9 cellular contexts compared by ENCODE assay signal in the genomic region with DNA sequence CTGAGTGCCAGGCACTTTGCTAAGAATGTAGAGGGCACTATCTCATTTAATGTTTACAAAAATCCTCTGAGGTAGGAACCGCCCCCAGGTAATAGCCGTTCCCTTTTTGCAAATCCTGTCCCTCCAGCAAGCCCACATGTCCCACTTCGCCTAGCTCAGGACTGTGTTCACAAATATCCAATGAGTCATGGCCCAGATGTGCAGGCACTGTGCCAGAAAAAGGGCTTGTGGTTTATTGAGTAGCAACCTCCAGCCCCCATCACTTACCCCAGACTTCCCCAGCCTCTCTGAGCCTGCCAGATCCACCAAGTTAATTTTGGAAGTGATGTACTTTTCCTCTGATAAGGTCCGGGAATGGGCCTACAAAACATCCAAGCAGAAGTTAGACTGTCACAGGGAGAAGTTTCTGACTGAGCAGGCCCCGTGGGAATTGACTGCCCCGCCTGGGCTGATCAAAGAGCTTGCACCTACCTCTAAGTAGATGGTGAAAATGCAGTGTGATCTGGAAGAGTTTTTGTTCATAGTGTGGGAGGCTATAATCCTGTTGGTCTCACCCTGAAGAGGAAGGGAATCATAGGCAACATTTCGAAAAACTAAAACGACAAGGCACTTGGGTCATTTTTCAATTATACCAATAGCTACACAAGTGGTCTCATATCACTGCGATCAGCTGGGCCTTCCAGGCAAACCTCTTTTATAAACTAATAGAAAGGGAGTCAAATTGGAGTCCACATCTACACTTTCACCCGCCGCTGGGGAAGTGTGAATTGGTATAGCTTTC. TPM values are rescaled to one million over a fixed set of nuclear protein-coding genes. Genes with fewer than 3 reads are reported as not detected.
DNase-seq lines count a peak whose midpoint lies in the region; ATAC-seq and TF ChIP-seq lines count a peak whose summit lies in the region.
"Had no signal": no experiment of that assay in that cellular context is flagged by ENCODE, and none has a peak within 500 bp of the region (broad histone marks: within the 10 kb centered on the region; RNA-seq: fewer than 3 reads in every experiment).

No MANE protein-coding gene starts in this region.

- ATAC-seq in activated T-cell treated with anti-CD3 and anti-CD28 coated beads, Interleukin-2, amount 50 U/mL, for 72 hours (replicated peaks in 1 of 2) = peak; percentile 63 to 70
- peak; percentile 94 to 97 (median 96) for ATAC-seq in heart left ventricle

- H3K4me1 Mint-ChIP-seq in activated CD4-positive, alpha-beta memory T cell treated with anti-CD3 and anti-CD28 coated beads for 36 hours (ENCODE audit: low read depth) = peaks cover 6% of the 10 kb centered on the region
- peaks cover 5% of the 10 kb centered on the region for H3K4me1 Mint-ChIP-seq in activated CD4-positive, alpha-beta memory T cell treated with anti-CD3 and anti-CD28 coated beads, Interleukin-2, amount 10 ng/mL, durations not matched to agents 7 days and 5 days
- H3K4me1 Mint-ChIP-seq in activated T-cell treated with anti-CD3 and anti-CD28 coated beads, Interleukin-2, amount 50 U/mL, for 72 hours (ENCODE audit: low read depth) = peaks cover 6% of the 10 kb centered on the region

- POLR2A ChIA-PET in activated CD4-positive, alpha-beta memory T cell treated with anti-CD3 and anti-CD28 coated beads for 36 hours (lab: Charles Lee) = interaction anchor here (0.7 kb wide), 1 partner anchor 724 kb away, joined by 3 read pairs; no protein-coding TSS in a partner anchor
- POLR2A ChIA-PET in activated CD4-positive, alpha-beta memory T cell treated with anti-CD3 and anti-CD28 coated beads, Interleukin-2, amount 10 ng/mL, durations not matched to agents 7 days and 5 days (lab: Charles Lee) = no interaction called here

- H3K27me3 Mint-ChIP-seq in activated CD4-positive, alpha-beta memory T cell treated with anti-CD3 and anti-CD28 coated beads for 36 hours = no peaks in the 10 kb centered on the region
- H3K27me3 Mint-ChIP-seq in activated CD4-positive, alpha-beta memory T cell treated with anti-CD3 and anti-CD28 coated beads, Interleukin-2, amount 10 ng/mL, durations not matched to agents 7 days and 5 days = no peaks in the 10 kb centered on the region
- no peaks in the 10 kb centered on the region for H3K27me3 Mint-ChIP-seq in activated T-cell treated with anti-CD3 and anti-CD28 coated beads, Interleukin-2, amount 50 U/mL, for 72 hours (ENCODE audit: low read depth)
- H3K27me3 Mint-ChIP-seq: activated naive CD4-positive, alpha-beta T cell treated with anti-CD3 and anti-CD28 coated beads, Interleukin-2, amount 50 U/mL, for 24 hours had no signal

- H3K36me3 ChIP-seq in heart left ventricle = peaks cover 0 to 4% (median 0%) of the 10 kb centered on the region in 9 donors

- no peak overlapping the region for H3K4me3 ChIP-seq in NB4 (ENCODE audit: low read depth, low read length)
- no peak overlapping the region for H3K4me3 ChIP-seq in heart left ventricle

- peaks cover 0 to 29% (median 11%) of the 10 kb centered on the region in 12 donors for H3K4me1 ChIP-seq in heart left ventricle

- WGBS in heart left ventricle, 4 donors = 38 to 46% (median 43%) methylated on average over 11 of the region's 11 CpGs

- no peak overlapping the region for H3K27ac Mint-ChIP-seq in activated CD4-positive, alpha-beta memory T cell treated with anti-CD3 and anti-CD28 coated beads for 36 hours
- no peak overlapping the region for H3K27ac Mint-ChIP-seq in activated CD4-positive, alpha-beta memory T cell treated with anti-CD3 and anti-CD28 coated beads, Interleukin-2, amount 10 ng/mL, durations not matched to agents 7 days and 5 days
- H3K27ac Mint-ChIP-seq in activated T-cell treated with anti-CD3 and anti-CD28 coated beads, Interleukin-2, amount 50 U/mL, for 72 hours = no peak overlapping the region
- H3K27ac Mint-ChIP-seq: activated naive CD4-positive, alpha-beta T cell treated with anti-CD3 and anti-CD28 coated beads, Interleukin-2, amount 50 U/mL, for 24 hours had no signal

- H3K27me3 ChIP-seq in heart left ventricle = no peaks in the 10 kb centered on the region

- no peak overlapping the region for H3K4me3 Mint-ChIP-seq in activated CD4-positive, alpha-beta memory T cell treated with anti-CD3 and anti-CD28 coated beads for 36 hours
- no peak overlapping the region for H3K4me3 Mint-ChIP-seq in activated CD4-positive, alpha-beta memory T cell treated with anti-CD3 and anti-CD28 coated beads, Interleukin-2, amount 10 ng/mL, durations not matched to agents 7 days and 5 days
- H3K4me3 Mint-ChIP-seq in activated T-cell treated with anti-CD3 and anti-CD28 coated beads, Interleukin-2, amount 50 U/mL, for 72 hours = no peak overlapping the region
- H3K4me3 Mint-ChIP-seq: activated naive CD4-positive, alpha-beta T cell treated with anti-CD3 and anti-CD28 coated beads, Interleukin-2, amount 50 U/mL, for 24 hours had no signal

- TF ChIP-seq POLR2A in NB4 (IDR thresholded peaks at IDR 0.05; ENCODE audit: extremely low read depth, insufficient read length) (no peak), heart left ventricle (IDR thresholded peaks at IDR 0.05) (no peak)

- CTCF ChIA-PET in activated CD4-positive, alpha-beta memory T cell treated with anti-CD3 and anti-CD28 coated beads for 36 hours (lab: Charles Lee) = interaction anchor here (0.8 kb wide), 1 partner anchor 57 kb away, joined by 4 read pairs; no protein-coding TSS in a partner anchor
- CTCF ChIA-PET in activated CD4-positive, alpha-beta memory T cell treated with anti-CD3 and anti-CD28 coated beads, Interleukin-2, amount 10 ng/mL, durations not matched to agents 7 days and 5 days (lab: Charles Lee) = interaction anchor here (0.6 kb wide), 1 partner anchor 352 kb away, joined by 3 read pairs; no protein-coding TSS in a partner anchor

- TF ChIP-seq CTCF in NB4 (IDR thresholded peaks at IDR 0.05; ENCODE audit: low read depth, low read length) = no peak
- TF ChIP-seq CTCF in heart left ventricle (IDR thresholded peaks at IDR 0.05) = no peak

- no peaks in the 10 kb centered on the region for H3K9me3 Mint-ChIP-seq in activated CD4-positive, alpha-beta memory T cell treated with anti-CD3 and anti-CD28 coated beads for 36 hours
- no peaks in the 10 kb centered on the region for H3K9me3 Mint-ChIP-seq in activated CD4-positive, alpha-beta memory T cell treated with anti-CD3 and anti-CD28 coated beads, Interleukin-2, amount 10 ng/mL, durations not matched to agents 7 days and 5 days
- H3K9me3 Mint-ChIP-seq in activated T-cell treated with anti-CD3 and anti-CD28 coated beads, Interleukin-2, amount 50 U/mL, for 72 hours = no peaks in the 10 kb centered on the region
- H3K9me3 Mint-ChIP-seq: activated naive CD4-positive, alpha-beta T cell treated with anti-CD3 and anti-CD28 coated beads, Interleukin-2, amount 50 U/mL, for 24 hours had no signal

- DNase-seq in activated CD4-positive, alpha-beta memory T cell treated with anti-CD3 and anti-CD28 coated beads for 36 hours = peak; percentile 53
- DNase-seq in activated CD4-positive, alpha-beta memory T cell treated with anti-CD3 and anti-CD28 coated beads, Interleukin-2, amount 10 ng/mL, durations not matched to agents 7 days and 5 days = no peak
- DNase-seq in NB4 (ENCODE audit: low read depth) (peak; percentile 96), heart left ventricle (peak; percentile 90 to 96 (median 94)), NCI-H1694 (lab: John Stamatoyannopoulos, UW) (no peak), retina (no peak)
- peak; percentile 34 to 53 for DNase-seq in activated T-cell treated with anti-CD3 and anti-CD28 coated beads, Interleukin-2, amount 50 U/mL, for 72 hours
- DNase-seq in stimulated activated CD4-positive, alpha-beta T cell treated with anti-CD3 and anti-CD28 coated beads, Interleukin-12 subunit alpha, Interleukin-12 subunit beta, amount 100 ng/mL, for 48 hours (ENCODE audit: low read depth in 2 of 3, low spot score in 1 of 3) = peak; percentile 23 to 32 (median 28)

- H3K36me3 Mint-ChIP-seq in activated CD4-positive, alpha-beta memory T cell treated with anti-CD3 and anti-CD28 coated beads for 36 hours = no peaks in the 10 kb centered on the region
- no peaks in the 10 kb centered on the region for H3K36me3 Mint-ChIP-seq in activated CD4-positive, alpha-beta memory T cell treated with anti-CD3 and anti-CD28 coated beads, Interleukin-2, amount 10 ng/mL, durations not matched to agents 7 days and 5 days (ENCODE audit: low read depth)
- no peaks in the 10 kb centered on the region for H3K36me3 Mint-ChIP-seq in activated T-cell treated with anti-CD3 and anti-CD28 coated beads, Interleukin-2, amount 50 U/mL, for 72 hours (ENCODE audit: insufficient read depth in 2 of 2)
- H3K36me3 Mint-ChIP-seq: activated naive CD4-positive, alpha-beta T cell treated with anti-CD3 and anti-CD28 coated beads, Interleukin-2, amount 50 U/mL, for 24 hours had no signal

- H3K27ac ChIP-seq in heart left ventricle = peak overlapping the region; percentile 37 to 84 (median 65)

- intact Hi-C loops in activated CD4-positive, alpha-beta memory T cell treated with anti-CD3 and anti-CD28 coated beads for 36 hours (cut with micrococcal nuclease) = no loop called here
- intact Hi-C loops in heart left ventricle (cut with DNase I) = loop anchor here in 1 of 10 donors (10.0 kb wide), 1 partner anchor 102 kb away; the partner anchor contains the start of gene SETD2

- no peaks in the 10 kb centered on the region for H3K9me3 ChIP-seq in heart left ventricle

RNA-seq across cellular contexts. Expression of gene KIF9, which starts 15.7 kb away (rescaled TPM):
- 1 to 10 TPM; 3.3 to 4.9 TPM for total RNA-seq in activated CD4-positive, alpha-beta memory T cell treated with anti-CD3 and anti-CD28 coated beads for 36 hours
- total RNA-seq in activated CD4-positive, alpha-beta memory T cell treated with anti-CD3 and anti-CD28 coated beads, Interleukin-2, amount 10 ng/mL, durations not matched to agents 7 days and 5 days = 1 to 10 TPM; 3.1 to 3.4 TPM
- total RNA-seq in activated T-cell treated with anti-CD3 and anti-CD28 coated beads, Interleukin-2, amount 50 U/mL, for 72 hours = 1 to 10 TPM; 3.2 to 4.0 TPM
- total RNA-seq in heart left ventricle = 10 to 100 TPM in 3 of 9 donors, 1 to 10 TPM in 6; 5.2 to 13.0 (median 8.6) TPM
- polyA plus RNA-seq in heart left ventricle = 10 to 100 TPM in 1 of 2 donors, 1 to 10 TPM in 1; 8.7 to 19.2 TPM

RNA-seq across cellular contexts. Expression of gene KLHL18, which starts 15.8 kb away (rescaled TPM):
- total RNA-seq in activated CD4-positive, alpha-beta memory T cell treated with anti-CD3 and anti-CD28 coated beads for 36 hours = 10 to 100 TPM; 21.2 to 23.7 TPM
- total RNA-seq in activated CD4-positive, alpha-beta memory T cell treated with anti-CD3 and anti-CD28 coated beads, Interleukin-2, amount 10 ng/mL, durations not matched to agents 7 days and 5 days = 10 to 100 TPM; 19.4 to 21.2 TPM
- total RNA-seq in activated T-cell treated with anti-CD3 and anti-CD28 coated beads, Interleukin-2, amount 50 U/mL, for 72 hours = 10 to 100 TPM; 22.6 to 29.0 TPM
- total RNA-seq in heart left ventricle = 10 to 100 TPM; 15.2 to 51.0 (median 43.5) TPM
- polyA plus RNA-seq in heart left ventricle = 100 to 1,000 TPM in 1 of 2 donors, 10 to 100 TPM in 1; 50.4 to 109 TPM

Comparison
In these comparisons a context has a peak if more than half of its experiments do, and no peak if none do; other contexts are left out.
1. DNase-seq: peak in activated CD4-positive, alpha-beta memory T cell treated with anti-CD3 and anti-CD28 coated beads for 36 hours (single experiment), NB4 (single experiment), activated T-cell treated with anti-CD3 and anti-CD28 coated beads, Interleukin-2, amount 50 U/mL, for 72 hours (2 of 2), heart left ventricle (5 of 5) and stimulated activated CD4-positive, alpha-beta T cell treated with anti-CD3 and anti-CD28 coated beads, Interleukin-12 subunit alpha, Interleukin-12 subunit beta, amount 100 ng/mL, for 48 hours (3 of 3); none in activated CD4-positive, alpha-beta memory T cell treated with anti-CD3 and anti-CD28 coated beads, Interleukin-2, amount 10 ng/mL, durations not matched to agents 7 days and 5 days (single experiment), NCI-H1694 (single experiment) and retina (single experiment).